ENCODE assay signal across 8 cellular contexts in the genomic region with DNA sequence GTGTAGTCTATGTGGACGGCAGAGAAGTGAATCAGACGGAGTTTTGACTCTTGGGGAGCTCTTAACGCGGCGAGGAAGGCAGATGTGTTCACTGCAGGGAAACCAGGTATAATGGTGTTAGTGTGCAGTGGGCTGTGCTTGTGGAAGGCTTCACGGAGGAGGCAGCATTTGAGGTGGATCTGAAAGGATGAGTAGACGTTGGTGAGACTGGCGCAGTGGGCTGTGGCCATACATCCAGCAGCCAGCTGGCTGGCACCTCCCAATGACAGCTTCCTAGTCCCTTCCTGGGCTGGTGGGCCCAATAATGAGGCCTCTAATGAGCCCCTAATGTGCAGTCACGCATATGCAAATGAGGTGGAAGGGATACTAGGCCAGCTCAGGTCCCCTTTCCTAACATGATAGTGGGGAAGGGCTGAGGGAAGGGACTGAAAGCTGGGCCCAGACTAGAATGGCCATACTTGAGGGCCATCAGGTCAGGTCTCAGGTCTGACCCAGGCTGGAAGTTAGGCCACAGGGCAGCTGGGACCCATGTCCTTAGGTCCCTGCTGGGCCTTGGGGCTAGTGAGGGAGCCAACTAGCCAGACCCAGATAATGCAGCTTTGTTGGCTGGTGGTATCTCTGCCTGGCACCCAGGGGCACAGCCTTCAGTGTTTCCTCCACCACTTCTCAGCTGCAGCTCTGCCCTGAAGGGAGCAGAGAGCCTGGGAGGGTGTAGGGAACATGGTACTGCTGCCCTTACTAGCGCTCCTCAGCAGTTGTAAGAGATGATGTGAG. TPM values are rescaled to one million over a fixed set of nuclear protein-coding genes. Genes with fewer than 3 reads are reported as not detected.
DNase-seq lines count a peak whose midpoint lies in the region; ATAC-seq and TF ChIP-seq lines count a peak whose summit lies in the region.

No MANE protein-coding gene starts in this region.

- POLR2A ChIA-PET in CD4-positive, alpha-beta memory T cell (lab: Charles Lee; ENCODE audit: partially characterized antibody), result interaction anchor here (0.7 to 6.6 kb wide), 9 partner anchors 8 to 64 kb away, joined by 3 to 251 read pairs (median 20); a partner anchor contains a TSS

- peak overlapping the region; percentile 93 to 99 (median 98) for H3K27ac Mint-ChIP-seq in CD4-positive, alpha-beta memory T cell

- CTCF ChIA-PET in CD4-positive, alpha-beta memory T cell (lab: Charles Lee; ENCODE audit: partially characterized antibody), result interaction anchor here (0.6 to 7.2 kb wide), 10 partner anchors 9 to 207 kb away, joined by 3 to 97 read pairs (median 6); a partner anchor contains a TSS

- ATAC-seq in GM19452 (IDR thresholded peaks at IDR 0.05; ENCODE audit: unreplicated experiment), result no peak

- H3K4me1 Mint-ChIP-seq in CD4-positive, alpha-beta memory T cell, result peaks cover 53 to 83% (median 65%) of the 10 kb centered on the region in 4 donors

- peak overlapping the region; percentile 12 to 53 for H3K4me3 ChIP-seq in CD4-positive, alpha-beta memory T cell (ENCODE audit: low read length in 2 of 2)
- H3K4me3 ChIP-seq in SJSA1, result no peak overlapping the region
- peak overlapping the region in 3 of 4 donors; percentile 17 to 97 (median 47) for H3K4me3 ChIP-seq in esophagus muscularis mucosa

- intact Hi-C loops in CD4-positive, alpha-beta memory T cell (cut with micrococcal nuclease), result loop anchor here (10.0 kb wide), 1 partner anchor 1535 kb away; a partner anchor contains a TSS
- intact Hi-C loops in esophagus muscularis mucosa (cut with DNase I), result loop anchor here (10.0 kb wide), 1 partner anchor 225 kb away; a partner anchor contains a TSS
- intact Hi-C loops in posterior cingulate gyrus (cut with DNase I), result loop anchor here (10.0 kb wide), 1 partner anchor 205 kb away; no protein-coding TSS in a partner anchor

- H3K36me3 Mint-ChIP-seq in CD4-positive, alpha-beta memory T cell, result peaks cover 15 to 49% of the 10 kb centered on the region in 2 donors

- no peak for TF ChIP-seq EP300 in esophagus muscularis mucosa (IDR thresholded peaks at IDR 0.05)

- peaks cover 73% of the 10 kb centered on the region for H3K4me1 ChIP-seq in CD4-positive, alpha-beta memory T cell (ENCODE audit: insufficient read depth, low read length)
- H3K4me1 ChIP-seq in SJSA1 (replicated peaks) (peaks cover 48% of the 10 kb centered on the region), esophagus muscularis mucosa (peaks cover 78 to 84% (median 82%) of the 10 kb centered on the region in 4 donors)

- no peak for TF ChIP-seq CTCF in esophagus muscularis mucosa (IDR thresholded peaks at IDR 0.05)

- no peaks in the 10 kb centered on the region for H3K27me3 Mint-ChIP-seq in CD4-positive, alpha-beta memory T cell

- 79% methylated on average over 10 of the region's 10 CpGs for WGBS in esophagus muscularis mucosa

- peak overlapping the region; percentile 78 for H3K27ac ChIP-seq in CD4-positive, alpha-beta memory T cell (ENCODE audit: low read depth, low read length)
- H3K27ac ChIP-seq in SJSA1 (peak overlapping the region; percentile 72; the same call in 1 of the 2 replicates), esophagus muscularis mucosa (replicated peaks in 1 of 4) (peak overlapping the region; percentile 97 to 99 (median 98))

- no peak for TF ChIP-seq POLR2A in esophagus muscularis mucosa (IDR thresholded peaks at IDR 0.05; ENCODE audit: low read depth)

- H3K4me3 Mint-ChIP-seq in CD4-positive, alpha-beta memory T cell, result peak overlapping the region; percentile 80 to 91 (median 86)

- H3K9me3 ChIP-seq in CD4-positive, alpha-beta memory T cell (ENCODE audit: control insufficient read depth in 1 of 2, low read length in 2 of 2), result no peaks in the 10 kb centered on the region
- no peaks in the 10 kb centered on the region for H3K9me3 ChIP-seq in SJSA1 (replicated peaks)
- H3K9me3 ChIP-seq in esophagus muscularis mucosa, result no peaks in the 10 kb centered on the region

- H3K36me3 ChIP-seq in CD4-positive, alpha-beta memory T cell (ENCODE audit: insufficient read depth, low read length), result no peaks in the 10 kb centered on the region
- H3K36me3 ChIP-seq in SJSA1 (peaks cover 78% of the 10 kb centered on the region), esophagus muscularis mucosa (peaks cover 0 to 20% (median 0%) of the 10 kb centered on the region in 4 donors)

- H3K27me3 ChIP-seq in CD4-positive, alpha-beta memory T cell (ENCODE audit: insufficient read depth, low read length), result no peaks in the 10 kb centered on the region
- H3K27me3 ChIP-seq in SJSA1 (replicated peaks) (no peaks in the 10 kb centered on the region), esophagus muscularis mucosa (no peaks in the 10 kb centered on the region)

- no peak for DNase-seq in CD4-positive, alpha-beta memory T cell
- DNase-seq in SJSA1 (ENCODE audit: low read depth in 1 of 2, low spot score in 2 of 2) (no peak), esophagus muscularis mucosa (ENCODE audit: extremely low spot score) (no peak), posterior cingulate gyrus (peak in 7 of 10 donors; percentile 37 to 96 (median 73)), SKM-1 treated with dmso at 0.1 percent for 144 hours (lab: John Stamatoyannopoulos, UW; ENCODE audit: unreplicated experiment) (no peak), hepatic stellate cell (ENCODE audit: low spot score) (no peak), UCSD-AML1 (lab: John Stamatoyannopoulos, UW; ENCODE audit: unreplicated experiment) (no peak)

- peaks cover 0 to 1% (median 0%) of the 10 kb centered on the region in 8 donors for H3K9me3 Mint-ChIP-seq in CD4-positive, alpha-beta memory T cell

RNA-seq across cellular contexts. Expression of a gene that starts 3.8 kb away (rescaled TPM):
- 100 to 1,000 TPM; 221 to 222 TPM for total RNA-seq in CD4-positive, alpha-beta memory T cell
- polyA plus RNA-seq in CD4-positive, alpha-beta memory T cell, result 10 to 100 TPM in 1 of 2 donors, 1 to 10 TPM in 1; 4.1 to 68.3 TPM
- total RNA-seq in SJSA1 (2014; rRNA removed; shearing (Covaris generic)), result 191 and 218 TPM in 2 replicates
- total RNA-seq in esophagus muscularis mucosa, result 100 to 1,000 TPM; 162 to 263 (median 225) TPM

RNA-seq across cellular contexts. Expression of a gene that starts 10.5 kb away (rescaled TPM):
- 10 to 100 TPM; 51.8 to 56.4 TPM for total RNA-seq in CD4-positive, alpha-beta memory T cell
- 100 to 1,000 TPM; 107 to 190 TPM for polyA plus RNA-seq in CD4-positive, alpha-beta memory T cell
- 134 and 167 TPM in 2 replicates for total RNA-seq in SJSA1 (2014; rRNA removed; shearing (Covaris generic))
- total RNA-seq in esophagus muscularis mucosa, result 100 to 1,000 TPM in 3 of 4 donors, 10 to 100 TPM in 1; 97.9 to 164 (median 122) TPM

RNA-seq across cellular contexts. Expression of a gene that starts 34.8 kb away (rescaled TPM):
- under 1 TPM; 0.25 to 0.26 TPM for total RNA-seq in CD4-positive, alpha-beta memory T cell
- not detected for polyA plus RNA-seq in CD4-positive, alpha-beta memory T cell
- total RNA-seq in SJSA1 (2014; rRNA removed; shearing (Covaris generic)), result 1.1 and 1.2 TPM in 2 replicates
- total RNA-seq in esophagus muscularis mucosa, result 10 to 100 TPM; 20.7 to 57.4 (median 34.7) TPM

Comparison
In these comparisons a context has a peak if more than half of its experiments do, and no peak if none do; other contexts are left out.
1. DNase-seq: peak in posterior cingulate gyrus (7 of 10); none in CD4-positive, alpha-beta memory T cell (0 of 5), SJSA1 (0 of 2), esophagus muscularis mucosa (single experiment), SKM-1 treated with dmso at 0.1 percent for 144 hours (single experiment), hepatic stellate cell (single experiment) and UCSD-AML1 (single experiment).
2. Peak in every context shown above with its lines, with median percentiles within 50 percentile points of each other: H3K27ac ChIP-seq.